ENCODE assay signal across 9 cellular contexts in genomic region chr11:8092587-8093424, GRCh38. TPM values are rescaled to one million over a fixed set of nuclear protein-coding genes. Genes with fewer than 3 reads are reported as not detected.
DNase-seq lines count a peak whose midpoint lies in the region; ATAC-seq and TF ChIP-seq lines count a peak whose summit lies in the region.
"Had no signal": no experiment of that assay in that cellular context is flagged by ENCODE, and none has a peak within 500 bp of the region (broad histone marks: within the 10 kb centered on the region; RNA-seq: fewer than 3 reads in every experiment).

No MANE protein-coding gene starts in this region.

- H3K36me3 ChIP-seq in cardiac muscle cell = no peaks in the 10 kb centered on the region
- no peaks in the 10 kb centered on the region for H3K36me3 ChIP-seq in gastrocnemius medialis

- intact Hi-C loops in CD14-positive monocyte (cut with micrococcal nuclease) = no loop called here
- intact Hi-C loops in gastrocnemius medialis (cut with DNase I; ENCODE audit: low total_unique reads) = loop anchor here (5.0 to 10.0 kb wide), 2 partner anchors 198 to 996 kb away; no protein-coding TSS in a partner anchor
- intact Hi-C loops in activated T-helper 1 cell treated with anti-CD3 and anti-CD28 coated beads, Interleukin-12 subunit alpha, Interleukin-12 subunit beta, Interleukin-2, Interleukin-4 antibody, amounts not matched to agents 30 ng/mL and 10 ng/mL and 1 ng/mL, durations not matched to agents 14 hours and 24 hours and 36 hours (cut with micrococcal nuclease) = loop anchor here (1.0 kb wide), 1 partner anchor 87 kb away; no protein-coding TSS in a partner anchor

- H3K4me1 Mint-ChIP-seq in CD14-positive monocyte = no peaks in the 10 kb centered on the region
- H3K4me1 Mint-ChIP-seq in activated T-helper 1 cell treated with anti-CD3 and anti-CD28 coated beads, Interleukin-12 subunit alpha, Interleukin-12 subunit beta, Interleukin-2, Interleukin-4 antibody, amounts not matched to agents 30 ng/mL and 10 ng/mL and 1 ng/mL, durations not matched to agents 14 hours and 24 hours and 36 hours (ENCODE audit: low read depth) = no peaks in the 10 kb centered on the region

- TF ChIP-seq CTCF in CD14-positive monocyte (IDR thresholded peaks at IDR 0.05) = peak; percentile 38
- TF ChIP-seq CTCF in cardiac muscle cell (IDR thresholded peaks at IDR 0.05; ENCODE audit: low read depth, low read length) = peak; percentile 83
- TF ChIP-seq CTCF in gastrocnemius medialis (IDR thresholded peaks at IDR 0.05 in 4 of 5, conservative IDR thresholded peaks at IDR 0.05 in 1 of 5) = peak in 4 of 5 experiments; percentile 12 to 49 (median 34)

- TF ChIP-seq POLR2A in gastrocnemius medialis (IDR thresholded peaks at IDR 0.05) = no peak

- ATAC-seq in GM19035 (IDR thresholded peaks at IDR 0.05; ENCODE audit: unreplicated experiment) (peak; percentile 66), HG03354 (IDR thresholded peaks at IDR 0.05; ENCODE audit: poor library complexity, severe bottlenecking, unreplicated experiment) (peak; percentile 68), gastrocnemius medialis (peak; percentile 29 to 40)

- no peak overlapping the region for H3K4me3 Mint-ChIP-seq in CD14-positive monocyte
- no peak overlapping the region for H3K4me3 Mint-ChIP-seq in activated T-helper 1 cell treated with anti-CD3 and anti-CD28 coated beads, Interleukin-12 subunit alpha, Interleukin-12 subunit beta, Interleukin-2, Interleukin-4 antibody, amounts not matched to agents 30 ng/mL and 10 ng/mL and 1 ng/mL, durations not matched to agents 14 hours and 24 hours and 36 hours
- H3K4me3 Mint-ChIP-seq: natural killer cell treated with Interleukin-12 subunit alpha and Interleukin-12 subunit beta and Interleukin-15 and Interleukin-18, amount 100 ng/mL, for 72 hours had no signal

- H3K4me1 ChIP-seq in cardiac muscle cell (ENCODE audit: low read depth) (no peaks in the 10 kb centered on the region), gastrocnemius medialis (no peaks in the 10 kb centered on the region)

- no peaks in the 10 kb centered on the region for H3K36me3 Mint-ChIP-seq in CD14-positive monocyte
- no peaks in the 10 kb centered on the region for H3K36me3 Mint-ChIP-seq in activated T-helper 1 cell treated with anti-CD3 and anti-CD28 coated beads, Interleukin-12 subunit alpha, Interleukin-12 subunit beta, Interleukin-2, Interleukin-4 antibody, amounts not matched to agents 30 ng/mL and 10 ng/mL and 1 ng/mL, durations not matched to agents 14 hours and 24 hours and 36 hours (ENCODE audit: low read depth)
- H3K36me3 Mint-ChIP-seq: natural killer cell treated with Interleukin-12 subunit alpha and Interleukin-12 subunit beta and Interleukin-15 and Interleukin-18, amount 100 ng/mL, for 72 hours had no signal

- H3K27ac ChIP-seq in cardiac muscle cell (no peak overlapping the region), gastrocnemius medialis (no peak overlapping the region)

- in situ Hi-C loops in gastrocnemius medialis (cut with MboI; ENCODE audit: low sequenced_read_pairs in 4 of 4) = loop anchor here in 3 of 4 donors (10.0 kb wide), 2 partner anchors 58 to 88 kb away; no protein-coding TSS in a partner anchor

- DNase-seq in CD14-positive monocyte (ENCODE audit: low spot score) = no peak
- DNase-seq in NCI-H82 treated with DMSO at 0.1 percent for 48 hours (lab: John Stamatoyannopoulos, UW; ENCODE audit: unreplicated experiment) = peak; percentile 10
- peak; percentile 12 for DNase-seq in activated T-helper 9 cell treated with anti-CD3 and anti-CD28 coated beads, Interleukin-2, amount 50 U/mL, for 16 hours (ENCODE audit: low read depth)
- peak; percentile 66 to 80 for DNase-seq in cardiac muscle cell (ENCODE audit: low read depth in 1 of 2, low spot score in 1 of 2)
- no peak for DNase-seq in gastrocnemius medialis
- DNase-seq in activated T-helper 1 cell treated with anti-CD3 and anti-CD28 coated beads, Interleukin-12 subunit alpha, Interleukin-12 subunit beta, Interleukin-2, Interleukin-4 antibody, amounts not matched to agents 30 ng/mL and 10 ng/mL and 1 ng/mL, durations not matched to agents 14 hours and 24 hours and 36 hours (ENCODE audit: low spot score) = no peak

- peaks cover under 1 to 2% (median 1%) of the 10 kb centered on the region in 3 donors for H3K27me3 Mint-ChIP-seq in CD14-positive monocyte (ENCODE audit: low read depth in 3 of 3)
- H3K27me3 Mint-ChIP-seq in activated T-helper 1 cell treated with anti-CD3 and anti-CD28 coated beads, Interleukin-12 subunit alpha, Interleukin-12 subunit beta, Interleukin-2, Interleukin-4 antibody, amounts not matched to agents 30 ng/mL and 10 ng/mL and 1 ng/mL, durations not matched to agents 14 hours and 24 hours and 36 hours (ENCODE audit: insufficient read depth) = no peaks in the 10 kb centered on the region
- H3K27me3 Mint-ChIP-seq: natural killer cell treated with Interleukin-12 subunit alpha and Interleukin-12 subunit beta and Interleukin-15 and Interleukin-18, amount 100 ng/mL, for 72 hours had no signal

- no peak overlapping the region for H3K27ac Mint-ChIP-seq in CD14-positive monocyte
- H3K27ac Mint-ChIP-seq in activated T-helper 1 cell treated with anti-CD3 and anti-CD28 coated beads, Interleukin-12 subunit alpha, Interleukin-12 subunit beta, Interleukin-2, Interleukin-4 antibody, amounts not matched to agents 30 ng/mL and 10 ng/mL and 1 ng/mL, durations not matched to agents 14 hours and 24 hours and 36 hours = no peak overlapping the region
- H3K27ac Mint-ChIP-seq: natural killer cell treated with Interleukin-12 subunit alpha and Interleukin-12 subunit beta and Interleukin-15 and Interleukin-18, amount 100 ng/mL, for 72 hours had no signal

- H3K4me3 ChIP-seq in cardiac muscle cell = no peak overlapping the region
- no peak overlapping the region for H3K4me3 ChIP-seq in gastrocnemius medialis

- H3K9me3 ChIP-seq in cardiac muscle cell (ENCODE audit: low read depth) (no peaks in the 10 kb centered on the region), gastrocnemius medialis (no peaks in the 10 kb centered on the region)

- H3K27me3 ChIP-seq in cardiac muscle cell (no peaks in the 10 kb centered on the region), gastrocnemius medialis (no peaks in the 10 kb centered on the region)

- no peaks in the 10 kb centered on the region for H3K9me3 Mint-ChIP-seq in CD14-positive monocyte
- H3K9me3 Mint-ChIP-seq in activated T-helper 1 cell treated with anti-CD3 and anti-CD28 coated beads, Interleukin-12 subunit alpha, Interleukin-12 subunit beta, Interleukin-2, Interleukin-4 antibody, amounts not matched to agents 30 ng/mL and 10 ng/mL and 1 ng/mL, durations not matched to agents 14 hours and 24 hours and 36 hours = no peaks in the 10 kb centered on the region
- H3K9me3 Mint-ChIP-seq: natural killer cell treated with Interleukin-12 subunit alpha and Interleukin-12 subunit beta and Interleukin-15 and Interleukin-18, amount 100 ng/mL, for 72 hours had no signal

RNA-seq across cellular contexts. Expression of gene TUB, which starts 11.8 kb away (rescaled TPM):
- polyA plus RNA-seq in CD14-positive monocyte (not detected), cardiac muscle cell (6.7 and 16.1 TPM in 2 replicates)
- total RNA-seq in cardiac muscle cell (22.9 and 48.2 TPM in 2 replicates), gastrocnemius medialis (1 to 10 TPM in 2 of 4 donors, under 1 TPM in 2; 0.71 to 1.2 (median 1.1) TPM)
- 0.24 and 0.29 TPM in 2 replicates for total RNA-seq in activated T-helper 1 cell treated with anti-CD3 and anti-CD28 coated beads, Interleukin-12 subunit alpha, Interleukin-12 subunit beta, Interleukin-2, Interleukin-4 antibody, amounts not matched to agents 30 ng/mL and 10 ng/mL and 1 ng/mL, durations not matched to agents 14 hours and 24 hours and 36 hours
- total RNA-seq: natural killer cell treated with Interleukin-12 subunit alpha and Interleukin-12 subunit beta and Interleukin-15 and Interleukin-18, amount 100 ng/mL, for 72 hours had no signal

Comparison
In these comparisons a context has a peak if more than half of its experiments do, and no peak if none do; other contexts are left out.
1. DNase-seq: peak in NCI-H82 treated with DMSO at 0.1 percent for 48 hours (single experiment), activated T-helper 9 cell treated with anti-CD3 and anti-CD28 coated beads, Interleukin-2, amount 50 U/mL, for 16 hours (single experiment) and cardiac muscle cell (2 of 2); none in CD14-positive monocyte (single experiment), gastrocnemius medialis (0 of 2) and activated T-helper 1 cell treated with anti-CD3 and anti-CD28 coated beads, Interleukin-12 subunit alpha, Interleukin-12 subunit beta, Interleukin-2, Interleukin-4 antibody, amounts not matched to agents 30 ng/mL and 10 ng/mL and 1 ng/mL, durations not matched to agents 14 hours and 24 hours and 36 hours (single experiment).
2. RNA of gene TUB, which starts 11.8 kb away (total RNA-seq): 22.9 to 48.2 TPM in cardiac muscle cell; 0.71 to 1.2 TPM in gastrocnemius medialis and 0.24 to 0.29 TPM in activated T-helper 1 cell treated with anti-CD3 and anti-CD28 coated beads, Interleukin-12 subunit alpha, Interleukin-12 subunit beta, Interleukin-2, Interleukin-4 antibody, amounts not matched to agents 30 ng/mL and 10 ng/mL and 1 ng/mL, durations not matched to agents 14 hours and 24 hours and 36 hours; every median in the first group is over 10 times any median in the second.
3. intact Hi-C loops: an anchor here in gastrocnemius medialis (5.0 to 10.0 kb wide) and activated T-helper 1 cell treated with anti-CD3 and anti-CD28 coated beads, Interleukin-12 subunit alpha, Interleukin-12 subunit beta, Interleukin-2, Interleukin-4 antibody, amounts not matched to agents 30 ng/mL and 10 ng/mL and 1 ng/mL, durations not matched to agents 14 hours and 24 hours and 36 hours (1.0 kb wide); none called in CD14-positive monocyte.
4. Peak in every context shown above with its lines, with median percentiles within 50 percentile points of each other: CTCF ChIP-seq and ATAC-seq.